Comparison of ENCODE assay signal across 25 cellular contexts in genomic region chr1:176051402-176051801, GRCh38.
"Had no signal": no experiment of that assay in that cellular context is flagged by ENCODE, and none has a peak within 500 bp of the region (broad histone marks: within the 10 kb centered on the region; RNA-seq: fewer than 3 reads in every experiment).

No MANE protein-coding gene starts in this region.

- H3K27ac ChIP-seq: neural progenitor cell, ovary, parathyroid adenoma, psoas muscle, right lobe of liver, sigmoid colon, suprapubic skin, testis, tibial artery, transverse colon, upper lobe of right lung, uterus had no signal

- H3K4me3 ChIP-seq: neural progenitor cell, ovary, psoas muscle, right lobe of liver, sigmoid colon, suprapubic skin, testis, tibial artery, transverse colon, upper lobe of right lung, uterus had no signal

- DNase-seq: natural killer cell; occipital lobe; ovary; posterior cingulate gyrus; psoas muscle; right cardiac atrium; right lobe of liver; sigmoid colon; small intestine; stimulated activated CD4-positive, alpha-beta T cell treated with anti-CD3 and anti-CD28 coated beads, Interleukin-15, amount 100 ng/mL, for 24 hours; stimulated activated CD4-positive, alpha-beta T cell treated with anti-CD3 and anti-CD28 coated beads, Interleukin-2, amount 100 ng/mL, for 24 hours; stimulated activated CD4-positive, alpha-beta T cell treated with anti-CD3 and anti-CD28 coated beads, Interleukin-2, amount 100 ng/mL, for 48 hours; stimulated activated CD4-positive, alpha-beta T cell treated with anti-CD3 and anti-CD28 coated beads, Interleukin-4, amount 100 ng/mL, for 24 hours; stimulated activated naive CD4-positive, alpha-beta T cell; stimulated activated naive CD8-positive, alpha-beta T cell treated with anti-CD3 and anti-CD28 coated beads, Interleukin-15, amount 100 ng/mL, for 72 hours; stimulated activated naive CD8-positive, alpha-beta T cell treated with anti-CD3 and anti-CD28 coated beads, Interleukin-15, Interleukin-2, amounts not matched to agents 100 U/mL and 50 U/mL, for 24 hours; substantia nigra; testis; tibial artery; transverse colon; upper lobe of right lung; uterus had no signal

- H3K27me3 ChIP-seq: neural progenitor cell, ovary, right lobe of liver, sigmoid colon, suprapubic skin, testis, tibial artery, transverse colon, upper lobe of right lung, uterus had no signal

- H3K9me3 ChIP-seq: ovary, psoas muscle, right lobe of liver, sigmoid colon, suprapubic skin, testis, tibial artery, transverse colon, upper lobe of right lung, uterus had no signal

- H3K4me1 ChIP-seq: neural progenitor cell, parathyroid adenoma, psoas muscle, right lobe of liver, suprapubic skin, testis, tibial artery, upper lobe of right lung, uterus had no signal

- H3K36me3 ChIP-seq: ovary, right lobe of liver, sigmoid colon, suprapubic skin, tibial artery, transverse colon, uterus had no signal
